Comparison of ENCODE assay signal across 8 cellular contexts in genomic region chr4:139761461-139761860, GRCh38.
A peak's percentile ranks its signal among the peaks of the same experiment; 100 is the strongest.
DNase-seq lines count a peak whose midpoint lies in the region; ATAC-seq and TF ChIP-seq lines count a peak whose summit lies in the region.

No MANE protein-coding gene starts in this region.

- peak; percentile 8 for TF ChIP-seq CTCF in AG09319 (IDR thresholded peaks at IDR 0.05; ENCODE audit: low read depth, low read length)

- peak; percentile 69 for ATAC-seq in GM21526 (IDR thresholded peaks at IDR 0.05; ENCODE audit: low FRiP score, unreplicated experiment)

- DNase-seq in AG09319 (ENCODE audit: extremely low read depth, low read depth) (no peak), NCI-H526 treated with DMSO at 0.1 percent for 48 hours (lab: John Stamatoyannopoulos, UW) (peak; percentile 53), germinal center (ENCODE audit: low spot score) (peak; percentile 72), 8988T (no peak)
- DNase-seq in activated CD4-positive, alpha-beta T cell treated with anti-CD3 and anti-CD28 coated beads, Interleukin-2, amount 50 U/mL, for 1 hour = no peak
- no peak for DNase-seq in activated T-cell treated with anti-CD3 and anti-CD28 coated beads, Interleukin-2, amount 50 U/mL, for 1 hour
- no peak for DNase-seq in activated effector memory CD4-positive, alpha-beta T cell treated with anti-CD3 and anti-CD28 coated beads, Interleukin-2, amount 50 U/mL, for 16 hours

Comparison
In these comparisons a context has a peak if more than half of its experiments do, and no peak if none do; other contexts are left out.
1. DNase-seq: peak in NCI-H526 treated with DMSO at 0.1 percent for 48 hours (single experiment) and germinal center (single experiment); none in AG09319 (single experiment), activated CD4-positive, alpha-beta T cell treated with anti-CD3 and anti-CD28 coated beads, Interleukin-2, amount 50 U/mL, for 1 hour (single experiment), 8988T (single experiment), activated T-cell treated with anti-CD3 and anti-CD28 coated beads, Interleukin-2, amount 50 U/mL, for 1 hour (single experiment) and activated effector memory CD4-positive, alpha-beta T cell treated with anti-CD3 and anti-CD28 coated beads, Interleukin-2, amount 50 U/mL, for 16 hours (single experiment).